Comparison of ENCODE assay signal across 11 cellular contexts in the genomic region with DNA sequence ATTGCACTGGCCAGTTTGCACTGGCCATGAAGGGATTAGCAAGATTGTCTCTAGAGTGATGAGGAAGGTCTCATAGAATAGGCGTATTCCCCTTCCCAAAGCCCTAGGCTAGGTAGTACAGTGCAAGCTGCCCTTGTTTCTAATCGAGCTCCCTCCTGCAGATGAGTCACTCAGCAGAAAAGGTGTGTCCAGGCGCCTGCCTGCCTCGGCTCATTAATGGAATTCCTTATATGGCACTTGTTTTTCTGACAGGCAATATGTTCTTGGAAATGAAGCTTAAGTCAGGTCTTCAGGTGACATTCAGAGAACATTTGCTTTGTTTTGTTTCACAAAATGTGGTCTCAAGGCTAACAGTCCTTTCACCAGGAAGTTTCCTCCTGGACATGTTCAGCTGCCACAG.
DNase-seq lines count a peak whose midpoint lies in the region; ATAC-seq and TF ChIP-seq lines count a peak whose summit lies in the region.
"Had no signal": no experiment of that assay in that cellular context is flagged by ENCODE, and none has a peak within 500 bp of the region (broad histone marks: within the 10 kb centered on the region; RNA-seq: fewer than 3 reads in every experiment).

No MANE protein-coding gene starts in this region.

- no peaks in the 10 kb centered on the region for H3K9me3 ChIP-seq in PC-3 (ENCODE audit: low read length)
- H3K9me3 ChIP-seq: gastroesophageal sphincter had no signal

- H3K79me2 ChIP-seq in PC-3 (ENCODE audit: low read length): no peaks in the 10 kb centered on the region

- TF ChIP-seq CTCF in PC-3 (conservative IDR thresholded peaks at IDR 0.05; ENCODE audit: low read depth, low read length) (no peak), retinal pigment epithelial cell (conservative IDR thresholded peaks at IDR 0.05; ENCODE audit: low read depth, low read length) (no peak)

- no peaks in the 10 kb centered on the region for H3K36me3 ChIP-seq in PC-3 (ENCODE audit: low read depth, low read length)
- H3K36me3 ChIP-seq: gastroesophageal sphincter had no signal

- peak; percentile 44 for DNase-seq in ELF-1 (ENCODE audit: low read depth, low spot score)
- peak; percentile 58 for DNase-seq in PC-3
- DNase-seq in dermis blood vessel endothelial cell: peak; percentile 37
- DNase-seq in retinal pigment epithelial cell (ENCODE audit: low read depth): peak; percentile 87
- DNase-seq in NCI-H82 (lab: John Stamatoyannopoulos, UW): no peak
- DNase-seq: EL, Karpas-422 had no signal

- H3K27me3 ChIP-seq in PC-3 (ENCODE audit: low read length): no peaks in the 10 kb centered on the region
- H3K27me3 ChIP-seq: gastroesophageal sphincter had no signal

- no peaks in the 10 kb centered on the region for H3K9me2 ChIP-seq in PC-3 (replicated peaks; ENCODE audit: low read length)

- 0 out of 2 replicates have a peak overlapping the region, but pooled peaks have one; percentile 13 for H3K4me2 ChIP-seq in PC-3 (ENCODE audit: low read length)

- H3K4me3 ChIP-seq in PC-3 (ENCODE audit: low read length) (no peak overlapping the region), retinal pigment epithelial cell (ENCODE audit: low read length) (no peak overlapping the region)
- H3K4me3 ChIP-seq: gastroesophageal sphincter had no signal

- H3K27ac ChIP-seq in PC-3 (ENCODE audit: low read length): no peak overlapping the region

- no peaks in the 10 kb centered on the region for H3F3A ChIP-seq in PC-3 (ENCODE audit: low read length, unreplicated experiment)

- peak overlapping the region; percentile 40 for H2AFZ ChIP-seq in PC-3 (ENCODE audit: low read length)

- POLR2A ChIA-PET in PC-3 (lab: Charles Lee; ENCODE audit: unreplicated experiment): no interaction called here

- H3K9ac ChIP-seq in PC-3 (ENCODE audit: low read length): no peak overlapping the region

- intact Hi-C loops in PC-3 (cut with micrococcal nuclease): no loop called here

- H4K20me1 ChIP-seq in PC-3 (ENCODE audit: low read length): no peaks in the 10 kb centered on the region

- CTCF ChIA-PET in PC-3 (lab: Charles Lee): no interaction called here

- ATAC-seq in PC-3: peak; percentile 81
- ATAC-seq in GM21528 (IDR thresholded peaks at IDR 0.05; ENCODE audit: low FRiP score, unreplicated experiment): no peak
- ATAC-seq in HG02571 (IDR thresholded peaks at IDR 0.05; ENCODE audit: unreplicated experiment): no peak
- no peak for ATAC-seq in HG02678 (IDR thresholded peaks at IDR 0.05; ENCODE audit: unreplicated experiment)
- ATAC-seq: gastroesophageal sphincter had no signal

- H3K4me1 ChIP-seq in PC-3 (ENCODE audit: insufficient read depth, low read length): peaks cover 9% of the 10 kb centered on the region; the same call in 1 of the 2 replicates

- no TSS peak for BruUV-seq in PC-3 (replicated peaks; lab: Mats Ljungman, UMichigan)
